ENCODE assay signal across 20 cellular contexts in the genomic region with DNA sequence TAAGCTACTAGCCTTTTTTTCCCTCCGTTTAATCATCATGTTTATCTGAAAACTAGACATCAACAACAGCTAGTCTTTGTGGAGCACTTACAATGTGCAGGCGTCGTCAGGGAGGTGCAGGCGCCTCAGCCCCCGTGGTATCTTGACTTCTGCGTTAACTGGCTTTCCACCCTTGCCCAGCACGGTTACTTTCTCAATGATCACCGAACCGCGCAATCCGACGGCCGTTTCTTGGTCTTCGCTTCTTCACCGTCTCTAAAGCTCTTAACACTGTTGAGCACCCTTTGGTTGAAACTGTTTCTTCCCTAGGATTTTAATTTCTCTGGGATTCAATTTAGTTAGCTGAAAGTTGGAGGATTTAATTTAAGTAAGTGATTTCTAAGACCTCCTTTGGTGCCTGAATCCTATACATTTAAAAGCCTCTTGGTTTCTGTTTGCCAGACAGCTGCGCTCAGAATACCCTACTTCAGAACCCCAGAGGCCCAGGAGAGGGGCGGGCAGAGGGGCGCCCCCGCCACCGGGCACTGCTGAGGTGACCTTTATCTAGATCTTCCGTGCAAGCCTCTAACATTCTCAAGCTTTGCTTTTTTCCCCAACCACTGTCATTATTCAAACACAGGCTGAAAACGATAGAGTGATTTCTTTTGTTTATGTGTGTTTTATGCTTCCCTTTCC. TPM values are rescaled to one million over a fixed set of nuclear protein-coding genes. Genes with fewer than 3 reads are reported as not detected.
DNase-seq lines count a peak whose midpoint lies in the region; ATAC-seq, FAIRE-seq and TF ChIP-seq lines count a peak whose summit lies in the region.
"Had no signal": no experiment of that assay in that cellular context is flagged by ENCODE, and none has a peak within 500 bp of the region (broad histone marks: within the 10 kb centered on the region; RNA-seq: fewer than 3 reads in every experiment).

No MANE protein-coding gene starts in this region.

- no peak overlapping the region; a peak in 1 of 4 replicates for H3K9ac ChIP-seq in K562 (ENCODE audit: insufficient read depth in 1 of 2, low read depth in 2 of 2, low read length in 2 of 2)
- H3K9ac ChIP-seq in smooth muscle cell (ENCODE audit: low read depth), result no peak overlapping the region

- H4K20me1 ChIP-seq in K562 (replicated peaks; ENCODE audit: control insufficient read depth, insufficient read depth, low read length) (no peaks in the 10 kb centered on the region), smooth muscle cell (ENCODE audit: low read depth) (no peaks in the 10 kb centered on the region)

- no peak for TF ChIP-seq CTCF in activated CD8-positive, alpha-beta T cell treated with anti-CD3 and anti-CD28 coated beads for 36 hours (IDR thresholded peaks at IDR 0.05)
- TF ChIP-seq CTCF in K562 (IDR thresholded peaks at IDR 0.05 in 2 of 3, conservative IDR thresholded peaks at IDR 0.05 in 1 of 3; ENCODE audit: insufficient read depth in 2 of 3, low read depth in 1 of 3, low read length in 3 of 3) (no peak), mesothelial cell of epicardium (IDR thresholded peaks at IDR 0.05; ENCODE audit: unreplicated experiment) (no peak), smooth muscle cell (IDR thresholded peaks at IDR 0.05; ENCODE audit: borderline replicate concordance, insufficient read depth, poor library complexity, severe bottlenecking) (no peak)

- no peak for ATAC-seq in activated CD8-positive, alpha-beta T cell treated with anti-CD3 and anti-CD28 coated beads for 36 hours
- no peak for ATAC-seq in activated CD8-positive, alpha-beta T cell treated with anti-CD3 and anti-CD28 coated beads, Interleukin-2, amount 10 ng/mL, durations not matched to agents 7 days and 5 days
- ATAC-seq in K562, result no peak
- ATAC-seq in GM21447 (IDR thresholded peaks at IDR 0.05; ENCODE audit: unreplicated experiment), result no peak
- ATAC-seq: GM12878 had no signal

- H3F3A ChIP-seq in smooth muscle cell (ENCODE audit: low read depth), result no peaks in the 10 kb centered on the region

- BruUV-seq in K562 (replicated peaks; lab: Mats Ljungman, UMichigan), result no TSS peak

- H3K36me3 ChIP-seq in K562 (ENCODE audit: control insufficient read depth, insufficient read depth, low read length), result no peaks in the 10 kb centered on the region
- H3K36me3 ChIP-seq in smooth muscle cell (ENCODE audit: low read depth), result no peaks in the 10 kb centered on the region

- no peak for TF ChIP-seq EP300 in K562 (IDR thresholded peaks at IDR 0.05; ENCODE audit: low read length)

- H3K36me3 Mint-ChIP-seq in activated CD8-positive, alpha-beta T cell treated with anti-CD3 and anti-CD28 coated beads for 36 hours (ENCODE audit: low read depth), result no peaks in the 10 kb centered on the region
- no peaks in the 10 kb centered on the region for H3K36me3 Mint-ChIP-seq in activated CD8-positive, alpha-beta T cell treated with anti-CD3 and anti-CD28 coated beads, Interleukin-2, amount 10 ng/mL, durations not matched to agents 7 days and 5 days (ENCODE audit: low read depth)
- no peaks in the 10 kb centered on the region for H3K36me3 Mint-ChIP-seq in mesothelial cell of epicardium
- H3K36me3 Mint-ChIP-seq in activated T-helper 1 cell treated with anti-CD3 and anti-CD28 coated beads, Interleukin-12 subunit alpha, Interleukin-12 subunit beta, Interleukin-2, Interleukin-4 antibody, amounts not matched to agents 30 ng/mL and 10 ng/mL and 1 ng/mL, durations not matched to agents 14 hours and 24 hours and 36 hours (ENCODE audit: low read depth), result no peaks in the 10 kb centered on the region
- H3K36me3 Mint-ChIP-seq: CD4-positive, CD25-positive, alpha-beta regulatory T cell had no signal

- no peak overlapping the region for H3K4me3 ChIP-seq in K562
- H3K4me3 ChIP-seq in smooth muscle cell, result no peak overlapping the region
- H3K4me3 ChIP-seq: GM12878 had no signal

- POLR2A ChIA-PET in activated CD8-positive, alpha-beta T cell treated with anti-CD3 and anti-CD28 coated beads for 36 hours (lab: Charles Lee), result no interaction called here
- POLR2A ChIA-PET in activated CD8-positive, alpha-beta T cell treated with anti-CD3 and anti-CD28 coated beads, Interleukin-2, amount 10 ng/mL, durations not matched to agents 7 days and 5 days (lab: Charles Lee), result no interaction called here
- POLR2A ChIA-PET in K562 (lab: Yijun Ruan, JAX), result no interaction called here

- H3K9me3 ChIP-seq in K562 (replicated peaks; ENCODE audit: control insufficient read depth, insufficient read depth, low read depth, low read length), result no peaks in the 10 kb centered on the region
- no peaks in the 10 kb centered on the region for H3K9me3 ChIP-seq in smooth muscle cell (replicated peaks; ENCODE audit: low read depth)

- no peaks in the 10 kb centered on the region for H3K4me1 Mint-ChIP-seq in activated CD8-positive, alpha-beta T cell treated with anti-CD3 and anti-CD28 coated beads for 36 hours (ENCODE audit: low read depth)
- no peaks in the 10 kb centered on the region for H3K4me1 Mint-ChIP-seq in activated CD8-positive, alpha-beta T cell treated with anti-CD3 and anti-CD28 coated beads, Interleukin-2, amount 10 ng/mL, durations not matched to agents 7 days and 5 days (ENCODE audit: low read depth)
- H3K4me1 Mint-ChIP-seq in mesothelial cell of epicardium, result peaks cover 10% of the 10 kb centered on the region
- no peaks in the 10 kb centered on the region for H3K4me1 Mint-ChIP-seq in activated T-helper 1 cell treated with anti-CD3 and anti-CD28 coated beads, Interleukin-12 subunit alpha, Interleukin-12 subunit beta, Interleukin-2, Interleukin-4 antibody, amounts not matched to agents 30 ng/mL and 10 ng/mL and 1 ng/mL, durations not matched to agents 14 hours and 24 hours and 36 hours (ENCODE audit: low read depth)
- H3K4me1 Mint-ChIP-seq: CD4-positive, CD25-positive, alpha-beta regulatory T cell had no signal

- no peak for TF ChIP-seq POLR2A in K562 (conservative IDR thresholded peaks at IDR 0.05)

- H3K27me3 Mint-ChIP-seq in activated CD8-positive, alpha-beta T cell treated with anti-CD3 and anti-CD28 coated beads for 36 hours, result peaks cover 41% of the 10 kb centered on the region
- peaks cover 32% of the 10 kb centered on the region for H3K27me3 Mint-ChIP-seq in activated CD8-positive, alpha-beta T cell treated with anti-CD3 and anti-CD28 coated beads, Interleukin-2, amount 10 ng/mL, durations not matched to agents 7 days and 5 days (ENCODE audit: low read depth)
- peaks cover 36% of the 10 kb centered on the region for H3K27me3 Mint-ChIP-seq in mesothelial cell of epicardium (ENCODE audit: low read depth)
- H3K27me3 Mint-ChIP-seq in activated T-helper 1 cell treated with anti-CD3 and anti-CD28 coated beads, Interleukin-12 subunit alpha, Interleukin-12 subunit beta, Interleukin-2, Interleukin-4 antibody, amounts not matched to agents 30 ng/mL and 10 ng/mL and 1 ng/mL, durations not matched to agents 14 hours and 24 hours and 36 hours (ENCODE audit: insufficient read depth), result peaks cover 29% of the 10 kb centered on the region

- no peak for FAIRE-seq in K562 (lab: Jason Lieb, UNC)
- FAIRE-seq: A204.1, GM12878 had no signal

- in situ Hi-C loops in K562 (cut with MboI), result no loop called here

- H3K27me3 ChIP-seq in K562 (ENCODE audit: control insufficient read depth in 2 of 2, insufficient read depth in 2 of 2, low read length in 2 of 2), result peaks cover 22 to 29% of the 10 kb centered on the region in 2 experiments
- no peaks in the 10 kb centered on the region for H3K27me3 ChIP-seq in smooth muscle cell (ENCODE audit: low read depth)

- CTCF ChIA-PET in activated CD8-positive, alpha-beta T cell treated with anti-CD3 and anti-CD28 coated beads for 36 hours (lab: Charles Lee), result interaction anchor here (0.9 to 1.7 kb wide), 4 partner anchors 10 to 38 kb away, joined by 4 to 7 read pairs (median 4); no protein-coding TSS in a partner anchor
- CTCF ChIA-PET in activated CD8-positive, alpha-beta T cell treated with anti-CD3 and anti-CD28 coated beads, Interleukin-2, amount 10 ng/mL, durations not matched to agents 7 days and 5 days (lab: Charles Lee), result no interaction called here
- CTCF ChIA-PET in K562 (lab: Yijun Ruan, JAX; ENCODE audit: low intra/inter-chr PET ratio), result no interaction called here

- intact Hi-C loops in activated CD8-positive, alpha-beta T cell treated with anti-CD3 and anti-CD28 coated beads for 36 hours (cut with micrococcal nuclease), result no loop called here
- intact Hi-C loops in K562 (cut with micrococcal nuclease), result no loop called here
- intact Hi-C loops in activated T-helper 1 cell treated with anti-CD3 and anti-CD28 coated beads, Interleukin-12 subunit alpha, Interleukin-12 subunit beta, Interleukin-2, Interleukin-4 antibody, amounts not matched to agents 30 ng/mL and 10 ng/mL and 1 ng/mL, durations not matched to agents 14 hours and 24 hours and 36 hours (cut with micrococcal nuclease), result no loop called here

- H2AFZ ChIP-seq in K562 (ENCODE audit: low read depth, low read length), result no peak overlapping the region
- H2AFZ ChIP-seq in smooth muscle cell (ENCODE audit: low read depth), result no peak overlapping the region

- H3K27ac Mint-ChIP-seq in activated CD8-positive, alpha-beta T cell treated with anti-CD3 and anti-CD28 coated beads for 36 hours, result peak overlapping the region; percentile 57
- H3K27ac Mint-ChIP-seq in activated CD8-positive, alpha-beta T cell treated with anti-CD3 and anti-CD28 coated beads, Interleukin-2, amount 10 ng/mL, durations not matched to agents 7 days and 5 days, result no peak overlapping the region
- peak overlapping the region; percentile 52 for H3K27ac Mint-ChIP-seq in mesothelial cell of epicardium
- H3K27ac Mint-ChIP-seq in activated T-helper 1 cell treated with anti-CD3 and anti-CD28 coated beads, Interleukin-12 subunit alpha, Interleukin-12 subunit beta, Interleukin-2, Interleukin-4 antibody, amounts not matched to agents 30 ng/mL and 10 ng/mL and 1 ng/mL, durations not matched to agents 14 hours and 24 hours and 36 hours, result no peak overlapping the region
- H3K27ac Mint-ChIP-seq: CD4-positive, CD25-positive, alpha-beta regulatory T cell had no signal

- no peaks in the 10 kb centered on the region for H3K4me1 ChIP-seq in K562 (replicated peaks in 1 of 2; ENCODE audit: control insufficient read depth in 2 of 2, insufficient read depth in 2 of 2, low read length in 2 of 2)
- H3K4me1 ChIP-seq in smooth muscle cell (ENCODE audit: low read depth), result peaks cover 6% of the 10 kb centered on the region

- H3K9me3 Mint-ChIP-seq in activated CD8-positive, alpha-beta T cell treated with anti-CD3 and anti-CD28 coated beads for 36 hours, result no peaks in the 10 kb centered on the region
- no peaks in the 10 kb centered on the region for H3K9me3 Mint-ChIP-seq in activated CD8-positive, alpha-beta T cell treated with anti-CD3 and anti-CD28 coated beads, Interleukin-2, amount 10 ng/mL, durations not matched to agents 7 days and 5 days (ENCODE audit: insufficient read depth)
- H3K9me3 Mint-ChIP-seq in mesothelial cell of epicardium, result peaks cover 5% of the 10 kb centered on the region
- no peaks in the 10 kb centered on the region for H3K9me3 Mint-ChIP-seq in activated T-helper 1 cell treated with anti-CD3 and anti-CD28 coated beads, Interleukin-12 subunit alpha, Interleukin-12 subunit beta, Interleukin-2, Interleukin-4 antibody, amounts not matched to agents 30 ng/mL and 10 ng/mL and 1 ng/mL, durations not matched to agents 14 hours and 24 hours and 36 hours

- H3K4me2 ChIP-seq in K562 (ENCODE audit: insufficient read depth, low read length) (0 out of 2 replicates have a peak overlapping the region, but pooled peaks have one; percentile 16), smooth muscle cell (peak overlapping the region; percentile 17)

- 17% methylated on average over 22 of the region's 22 CpGs for WGBS in K562 (ENCODE audit: insufficient coverage, low coverage, missing lambda C conversion rate)
- WGBS in smooth muscle cell (ENCODE audit: low lambda C conversion rate), result 79% methylated on average over 22 of the region's 22 CpGs

- no peak for TF ChIP-seq RAD21 in K562 (CRISPR knock-in tag; conservative IDR thresholded peaks at IDR 0.05 in 1 of 2, IDR thresholded peaks at IDR 0.05 in 1 of 2)

- no peak for DNase-seq in activated CD8-positive, alpha-beta T cell treated with anti-CD3 and anti-CD28 coated beads for 36 hours
- no peak for DNase-seq in activated CD8-positive, alpha-beta T cell treated with anti-CD3 and anti-CD28 coated beads, Interleukin-2, amount 10 ng/mL, durations not matched to agents 7 days and 5 days
- DNase-seq in K562 (ENCODE audit: extremely low read depth in 1 of 4, low spot score in 3 of 4) (no peak), mesothelial cell of epicardium (ENCODE audit: low spot score in 2 of 2, unreplicated experiment in 2 of 2) (no peak), smooth muscle cell (lab: John Stamatoyannopoulos, UW; ENCODE audit: unreplicated experiment) (no peak)
- no peak for DNase-seq in activated T-helper 1 cell treated with anti-CD3 and anti-CD28 coated beads, Interleukin-12 subunit alpha, Interleukin-12 subunit beta, Interleukin-2, Interleukin-4 antibody, amounts not matched to agents 30 ng/mL and 10 ng/mL and 1 ng/mL, durations not matched to agents 14 hours and 24 hours and 36 hours (ENCODE audit: low spot score)
- DNase-seq in activated T-cell treated with anti-CD3 and anti-CD28 coated beads, Interleukin-2, amount 50 U/mL, for 1 hour, result no peak
- DNase-seq: AML-193; CD4-positive, CD25-positive, alpha-beta regulatory T cell; DMS53; GOT3; Karpas-422; NCI-H1417; NCI-H2029; NCI-H2171 treated with DMSO at 0.1 percent for 48 hours; NCI-H510A treated with DMSO at 0.1 percent for 48 hours; SHP77 treated with DMSO at 0.1 percent for 48 hours had no signal

- H3K27ac ChIP-seq in K562 (ENCODE audit: extremely low read depth, low read depth, low read length), result no peak overlapping the region
- H3K27ac ChIP-seq in smooth muscle cell (ENCODE audit: low read depth), result no peak overlapping the region

- H3K79me2 ChIP-seq in K562 (ENCODE audit: control insufficient read depth, insufficient read depth, low read length) (no peaks in the 10 kb centered on the region), smooth muscle cell (ENCODE audit: low read depth) (no peaks in the 10 kb centered on the region)

- no peaks in the 10 kb centered on the region for H3K9me1 ChIP-seq in K562 (ENCODE audit: control insufficient read depth, insufficient read depth, low read length)

- H3K4me3 Mint-ChIP-seq in activated CD8-positive, alpha-beta T cell treated with anti-CD3 and anti-CD28 coated beads for 36 hours, result no peak overlapping the region
- H3K4me3 Mint-ChIP-seq in activated CD8-positive, alpha-beta T cell treated with anti-CD3 and anti-CD28 coated beads, Interleukin-2, amount 10 ng/mL, durations not matched to agents 7 days and 5 days, result no peak overlapping the region
- no peak overlapping the region for H3K4me3 Mint-ChIP-seq in mesothelial cell of epicardium
- H3K4me3 Mint-ChIP-seq in activated T-helper 1 cell treated with anti-CD3 and anti-CD28 coated beads, Interleukin-12 subunit alpha, Interleukin-12 subunit beta, Interleukin-2, Interleukin-4 antibody, amounts not matched to agents 30 ng/mL and 10 ng/mL and 1 ng/mL, durations not matched to agents 14 hours and 24 hours and 36 hours, result no peak overlapping the region
- H3K4me3 Mint-ChIP-seq: CD4-positive, CD25-positive, alpha-beta regulatory T cell had no signal

RNA-seq across cellular contexts. Expression of gene TMEM218, which starts 18.0 kb away (rescaled TPM):
- 10 to 100 TPM; 12.7 to 13.3 TPM for total RNA-seq in activated CD8-positive, alpha-beta T cell treated with anti-CD3 and anti-CD28 coated beads for 36 hours
- total RNA-seq in activated CD8-positive, alpha-beta T cell treated with anti-CD3 and anti-CD28 coated beads, Interleukin-2, amount 10 ng/mL, durations not matched to agents 7 days and 5 days, result 10 to 100 TPM; 14.9 to 17.4 TPM
- total RNA-seq in K562 (2011; cell fraction: chromatin; rRNA removed; ENCODE audit: low replicate concordance), result 14.9 and 15.6 TPM in 2 replicates
- total RNA-seq in K562 (2011; cell fraction: nucleolus; rRNA removed), result 11.4 and 16.0 TPM in 2 replicates
- 20.0 and 24.9 TPM in 2 replicates for total RNA-seq in K562 (2011; cell fraction: nucleoplasm; rRNA removed)
- 13.4 and 19.4 TPM in 2 replicates for total RNA-seq in K562 (2014; rRNA removed)
- total RNA-seq in K562 (2014; rRNA removed; fragmentation: Illumina TruSeq; extraction: Trizol), result 26.9 and 28.7 TPM in 2 replicates
- 21.7 and 25.4 TPM in 2 replicates for total RNA-seq in K562 (2015; rRNA removed; fragmentation: Illumina TruSeq; extraction: Trizol)
- 15.9 and 17.2 TPM in 2 replicates for total RNA-seq in K562 (2021)
- 17.5 and 32.2 TPM in 2 replicates for polyA plus RNA-seq in K562 (2011; rRNA removed)
- polyA plus RNA-seq in K562 (2011; cell fraction: cytosol; rRNA removed), result 17.6 and 22.3 TPM in 2 replicates
- 36.4 and 50.8 TPM in 2 replicates for polyA plus RNA-seq in K562 (2011; cell fraction: nucleus; rRNA removed)
- polyA plus RNA-seq in K562 (2012), result 23.1 and 29.3 TPM in 2 replicates
- 25.4 and 30.5 TPM in 2 replicates for polyA plus RNA-seq in K562 (2014; fragmentation: Illumina TruSeq; extraction: Trizol)
- 10 to 100 TPM; 24.8 to 25.1 TPM for polyA plus RNA-seq in K562 (2014; fragmentation: Nextera tagmentation; extraction: Ambion mirVana)
- 24.7 and 26.6 TPM in 2 replicates for polyA plus RNA-seq in K562 (2014; rRNA removed)
- 8.5 and 11.0 TPM in 2 replicates for polyA minus RNA-seq in K562 (2011; rRNA and poly(A)+ RNA removed)
- polyA minus RNA-seq in K562 (2011; cell fraction: cytosol; rRNA and poly(A)+ RNA removed), result 4.2 and 6.5 TPM in 2 replicates
- polyA minus RNA-seq in K562 (2011; cell fraction: nucleus; rRNA and poly(A)+ RNA removed), result 11.8 and 13.7 TPM in 2 replicates
- 23.1 to 23.9 TPM (median 23.7 TPM) in 3 replicates for total RNA-seq in mesothelial cell of epicardium
- total RNA-seq in smooth muscle cell, result 22.1 and 24.5 TPM in 2 replicates
- polyA plus RNA-seq in smooth muscle cell, result 22.7 and 30.7 TPM in 2 replicates
- 14.6 and 18.0 TPM in 2 replicates for total RNA-seq in activated T-helper 1 cell treated with anti-CD3 and anti-CD28 coated beads, Interleukin-12 subunit alpha, Interleukin-12 subunit beta, Interleukin-2, Interleukin-4 antibody, amounts not matched to agents 30 ng/mL and 10 ng/mL and 1 ng/mL, durations not matched to agents 14 hours and 24 hours and 36 hours

RNA-seq across cellular contexts. Expression of gene PKNOX2, which starts 35.1 kb away (rescaled TPM):
- total RNA-seq in activated CD8-positive, alpha-beta T cell treated with anti-CD3 and anti-CD28 coated beads for 36 hours, result not detected
- total RNA-seq in activated CD8-positive, alpha-beta T cell treated with anti-CD3 and anti-CD28 coated beads, Interleukin-2, amount 10 ng/mL, durations not matched to agents 7 days and 5 days, result not detected
- not detected in 2 replicates for total RNA-seq in K562 (2011; cell fraction: chromatin; rRNA removed; ENCODE audit: low replicate concordance)
- total RNA-seq in K562 (2011; cell fraction: nucleolus; rRNA removed), result not detected in 2 replicates
- not detected in 2 replicates for total RNA-seq in K562 (2011; cell fraction: nucleoplasm; rRNA removed)
- total RNA-seq in K562 (2014; rRNA removed) (not detected in 2 replicates), K562 (2014; rRNA removed; fragmentation: Illumina TruSeq; extraction: Trizol) (not detected in 2 replicates), K562 (2015; rRNA removed; fragmentation: Illumina TruSeq; extraction: Trizol) (not detected in 2 replicates), K562 (2021) (not detected in 2 replicates), mesothelial cell of epicardium (20.4 to 23.1 TPM (median 22.2 TPM) in 3 replicates), smooth muscle cell (6.5 and 7.2 TPM in 2 replicates)
- polyA plus RNA-seq in K562 (2011; rRNA removed) (not detected in 2 replicates), K562 (2014; fragmentation: Illumina TruSeq; extraction: Trizol) (not detected in 2 replicates), K562 (2014; fragmentation: Nextera tagmentation; extraction: Ambion mirVana) (not detected), K562 (2014; rRNA removed) (not detected in 2 replicates), smooth muscle cell (6.0 and 7.9 TPM in 2 replicates)
- not detected in 2 replicates for polyA plus RNA-seq in K562 (2011; cell fraction: cytosol; rRNA removed)
- polyA plus RNA-seq in K562 (2011; cell fraction: nucleus; rRNA removed), result not detected in 2 replicates
- 0.01 TPM in 1 of 2 replicates, not detected in the other for polyA plus RNA-seq in K562 (2012)
- not detected in 2 replicates for polyA minus RNA-seq in K562 (2011; rRNA and poly(A)+ RNA removed)
- polyA minus RNA-seq in K562 (2011; cell fraction: cytosol; rRNA and poly(A)+ RNA removed), result not detected in 2 replicates
- polyA minus RNA-seq in K562 (2011; cell fraction: nucleus; rRNA and poly(A)+ RNA removed), result not detected in 2 replicates
- not detected in 2 replicates for total RNA-seq in activated T-helper 1 cell treated with anti-CD3 and anti-CD28 coated beads, Interleukin-12 subunit alpha, Interleukin-12 subunit beta, Interleukin-2, Interleukin-4 antibody, amounts not matched to agents 30 ng/mL and 10 ng/mL and 1 ng/mL, durations not matched to agents 14 hours and 24 hours and 36 hours
- total RNA-seq: CD4-positive, CD25-positive, alpha-beta regulatory T cell; GM12878 had no signal
- polyA plus RNA-seq: CD4-positive, CD25-positive, alpha-beta regulatory T cell; GM12878 had no signal

Comparison
In these comparisons a context has a peak if more than half of its experiments do, and no peak if none do; other contexts are left out.
1. H3K27ac Mint-ChIP-seq: peak in activated CD8-positive, alpha-beta T cell treated with anti-CD3 and anti-CD28 coated beads for 36 hours (single experiment) and mesothelial cell of epicardium (single experiment); none in activated CD8-positive, alpha-beta T cell treated with anti-CD3 and anti-CD28 coated beads, Interleukin-2, amount 10 ng/mL, durations not matched to agents 7 days and 5 days (single experiment) and activated T-helper 1 cell treated with anti-CD3 and anti-CD28 coated beads, Interleukin-12 subunit alpha, Interleukin-12 subunit beta, Interleukin-2, Interleukin-4 antibody, amounts not matched to agents 30 ng/mL and 10 ng/mL and 1 ng/mL, durations not matched to agents 14 hours and 24 hours and 36 hours (single experiment).